1 cellular context compared by ENCODE assay signal in genomic region chr12:76866726-76867125, GRCh38.
TF ChIP-seq lines count a peak whose summit lies in the region.

No MANE protein-coding gene starts in this region.

TF ChIP-seq in WTC11, 78 proteins besides CTCF, POLR2A, EP300 and RAD21 (continued from another document):
- TF ChIP-seq PRDM15 (CRISPR knock-in tag; IDR thresholded peaks at IDR 0.05) (no peak), NFYB (CRISPR knock-in tag; conservative IDR thresholded peaks at IDR 0.05; ENCODE audit: low read depth) (no peak), ZBTB43 (CRISPR knock-in tag; IDR thresholded peaks at IDR 0.05) (no peak), JAZF1 (CRISPR knock-in tag; IDR thresholded peaks at IDR 0.05) (no peak), EMX1 (CRISPR knock-in tag; IDR thresholded peaks at IDR 0.05) (no peak), MLX (CRISPR knock-in tag; IDR thresholded peaks at IDR 0.05) (no peak), ZNF138 (CRISPR knock-in tag; conservative IDR thresholded peaks at IDR 0.05) (no peak), ZNF281 (CRISPR knock-in tag; IDR thresholded peaks at IDR 0.05) (no peak)
TF ChIP-seq in WTC11: peak in this region for 0.
